ENCODE assay signal across 18 cellular contexts in genomic region chr1:79929356-79929755, GRCh38.
"Had no signal": no experiment of that assay in that cellular context is flagged by ENCODE, and none has a peak within 500 bp of the region (broad histone marks: within the 10 kb centered on the region; RNA-seq: fewer than 3 reads in every experiment).

No MANE protein-coding gene starts in this region.

- H3K4me3 ChIP-seq: cardiac muscle cell, smooth muscle cell, suprapubic skin, upper lobe of left lung had no signal

- H3K27me3 ChIP-seq: cardiac muscle cell, suprapubic skin, upper lobe of left lung had no signal

- H3K9me3 Mint-ChIP-seq: activated CD4-positive, alpha-beta T cell treated with anti-CD3 and anti-CD28 coated beads, Interleukin-2, amount 10 ng/mL, durations not matched to agents 24 days and 14 days had no signal

- H3K27ac ChIP-seq: cardiac muscle cell, suprapubic skin, upper lobe of left lung had no signal

- H3K36me3 ChIP-seq: cardiac muscle cell, suprapubic skin, upper lobe of left lung had no signal

- H3K27me3 Mint-ChIP-seq: activated CD4-positive, alpha-beta T cell treated with anti-CD3 and anti-CD28 coated beads, Interleukin-2, amount 10 ng/mL, durations not matched to agents 24 days and 14 days; activated naive CD8-positive, alpha-beta T cell treated with anti-CD3 and anti-CD28 coated beads for 36 hours; progenitor cell of endocrine pancreas had no signal

- DNase-seq: activated CD4-positive, alpha-beta T cell treated with anti-CD3 and anti-CD28 coated beads, Interleukin-2, amount 10 ng/mL, durations not matched to agents 24 days and 14 days; activated CD4-positive, CD25-positive, alpha-beta regulatory T cell; activated gamma-delta T cell treated with Interleukin-2 at 50 U/mL for 16 hours; activated naive CD8-positive, alpha-beta T cell treated with anti-CD3 and anti-CD28 coated beads for 36 hours; endodermal cell; head of caudate nucleus; occipital lobe; right cardiac atrium; stimulated activated naive CD8-positive, alpha-beta T cell treated with anti-CD3 and anti-CD28 coated beads, Interleukin-15, Interleukin-2, amounts not matched to agents 100 U/mL and 50 U/mL, for 24 hours; T-helper 2 cell; upper lobe of left lung had no signal

- H3K36me3 Mint-ChIP-seq: activated naive CD8-positive, alpha-beta T cell treated with anti-CD3 and anti-CD28 coated beads for 36 hours had no signal

- H3K4me1 Mint-ChIP-seq: activated CD4-positive, alpha-beta T cell treated with anti-CD3 and anti-CD28 coated beads, Interleukin-2, amount 10 ng/mL, durations not matched to agents 24 days and 14 days; activated naive CD8-positive, alpha-beta T cell treated with anti-CD3 and anti-CD28 coated beads for 36 hours; endodermal cell; nephron had no signal

- H3K27ac Mint-ChIP-seq: activated CD4-positive, alpha-beta T cell treated with anti-CD3 and anti-CD28 coated beads, Interleukin-2, amount 10 ng/mL, durations not matched to agents 24 days and 14 days; activated naive CD8-positive, alpha-beta T cell treated with anti-CD3 and anti-CD28 coated beads for 36 hours; endodermal cell; nephron; progenitor cell of endocrine pancreas had no signal

- H3K9me3 ChIP-seq: suprapubic skin had no signal

- ATAC-seq: esophagus mucosa; right cardiac atrium; stimulated activated naive CD8-positive, alpha-beta T cell treated with anti-CD3 and anti-CD28 coated beads, Interleukin-15, Interleukin-2, amounts not matched to agents 100 U/mL and 50 U/mL, for 24 hours had no signal

- H3K4me3 Mint-ChIP-seq: activated CD4-positive, alpha-beta T cell treated with anti-CD3 and anti-CD28 coated beads, Interleukin-2, amount 10 ng/mL, durations not matched to agents 24 days and 14 days; activated naive CD8-positive, alpha-beta T cell treated with anti-CD3 and anti-CD28 coated beads for 36 hours; endodermal cell; nephron had no signal

- FAIRE-seq: frontal cortex had no signal

- H3K4me1 ChIP-seq: suprapubic skin, upper lobe of left lung had no signal

- H3K4me2 ChIP-seq: smooth muscle cell had no signal
